In the genomic region with DNA sequence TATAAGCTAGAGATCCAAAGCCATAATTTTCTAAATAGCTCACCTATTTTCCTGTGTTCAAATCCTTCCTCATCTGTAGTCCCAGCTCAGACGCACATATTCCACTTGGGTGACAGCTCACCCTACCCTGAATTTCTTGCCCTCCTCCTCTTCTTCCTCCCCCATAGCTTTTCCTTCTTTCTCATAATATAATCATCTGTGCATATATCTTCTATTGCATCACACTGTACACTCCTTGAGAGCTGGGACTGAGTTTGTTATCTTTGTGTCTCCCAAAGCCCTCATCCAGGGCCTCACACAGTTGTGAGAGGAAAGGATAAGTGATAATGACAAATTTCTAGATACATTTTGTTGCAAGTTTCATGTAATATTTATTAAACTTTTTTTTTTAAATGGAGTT, we compare ENCODE assay signal across 26 cellular contexts. TPM values are rescaled to one million over a fixed set of nuclear protein-coding genes. Genes with fewer than 3 reads are reported as not detected.
DNase-seq lines count a peak whose midpoint lies in the region; ATAC-seq, FAIRE-seq and TF ChIP-seq lines count a peak whose summit lies in the region.
"Had no signal": no experiment of that assay in that cellular context is flagged by ENCODE, and none has a peak within 500 bp of the region (broad histone marks: within the 10 kb centered on the region; RNA-seq: fewer than 3 reads in every experiment).

No MANE protein-coding gene starts in this region.

- no peak overlapping the region for H3K4me3 ChIP-seq in Panc1 (ENCODE audit: low read depth in 2 of 2, low read length in 2 of 2)
- H3K4me3 ChIP-seq in epithelial cell of esophagus (ENCODE audit: low read length) = no peak overlapping the region
- no peak overlapping the region for H3K4me3 ChIP-seq in smooth muscle cell
- H3K4me3 ChIP-seq: esophagus squamous epithelium, GM23338, MG63 had no signal

- BruUV-seq in Panc1 (replicated peaks; lab: Mats Ljungman, UMichigan) = no TSS peak

- no peak overlapping the region for H3K4me3 Mint-ChIP-seq in activated CD8-positive, alpha-beta memory T cell treated with anti-CD3 and anti-CD28 coated beads, Interleukin-2, amount 10 ng/mL, durations not matched to agents 7 days and 5 days
- H3K4me3 Mint-ChIP-seq: activated naive CD4-positive, alpha-beta T cell treated with anti-CD3 and anti-CD28 coated beads for 36 hours; CD8-positive, alpha-beta memory T cell; GM23338; T-cell had no signal

- no peak overlapping the region for H3K27ac Mint-ChIP-seq in activated CD8-positive, alpha-beta memory T cell treated with anti-CD3 and anti-CD28 coated beads, Interleukin-2, amount 10 ng/mL, durations not matched to agents 7 days and 5 days
- H3K27ac Mint-ChIP-seq: activated naive CD4-positive, alpha-beta T cell treated with anti-CD3 and anti-CD28 coated beads for 36 hours; CD8-positive, alpha-beta memory T cell; GM23338; T-cell had no signal

- WGBS in smooth muscle cell (ENCODE audit: low lambda C conversion rate) = 27% methylated on average over 1 of the region's 1 CpG

- H3K4me2 ChIP-seq in smooth muscle cell = no peak overlapping the region
- H3K4me2 ChIP-seq: GM23338 had no signal

- H3K27ac ChIP-seq in Panc1 (ENCODE audit: low read length) = peak overlapping the region; percentile 19; the same call in 1 of the 2 replicates
- H3K27ac ChIP-seq in smooth muscle cell (ENCODE audit: low read depth) = peak overlapping the region; percentile 61

- CTCF ChIA-PET in Panc1 (lab: Charles Lee) = no interaction called here
- CTCF ChIA-PET in activated CD8-positive, alpha-beta memory T cell treated with anti-CD3 and anti-CD28 coated beads, Interleukin-2, amount 10 ng/mL, durations not matched to agents 7 days and 5 days (lab: Charles Lee) = no interaction called here

- no peak overlapping the region for H3K9ac ChIP-seq in smooth muscle cell (ENCODE audit: low read depth)

- H3K27me3 Mint-ChIP-seq in activated CD8-positive, alpha-beta memory T cell treated with anti-CD3 and anti-CD28 coated beads, Interleukin-2, amount 10 ng/mL, durations not matched to agents 7 days and 5 days = no peaks in the 10 kb centered on the region
- H3K27me3 Mint-ChIP-seq: CD8-positive, alpha-beta memory T cell had no signal

- FAIRE-seq in H54 (lab: Jason Lieb, UNC) = peak; percentile 55
- FAIRE-seq: small intestine, TTC549 had no signal

- ATAC-seq in Panc1 (no peak), GM21619 (IDR thresholded peaks at IDR 0.05; ENCODE audit: unreplicated experiment) (no peak)
- ATAC-seq in activated CD8-positive, alpha-beta memory T cell treated with anti-CD3 and anti-CD28 coated beads, Interleukin-2, amount 10 ng/mL, durations not matched to agents 7 days and 5 days = no peak
- ATAC-seq: GM23338, T-cell had no signal

- H3F3A ChIP-seq in smooth muscle cell (ENCODE audit: low read depth) = peaks cover 31% of the 10 kb centered on the region

- H3K4me1 ChIP-seq in Panc1 (ENCODE audit: control insufficient read depth, insufficient read depth, low read length) = peaks cover 29% of the 10 kb centered on the region
- H3K4me1 ChIP-seq in smooth muscle cell (ENCODE audit: low read depth) = peaks cover 24% of the 10 kb centered on the region

- no peaks in the 10 kb centered on the region for H3K36me3 Mint-ChIP-seq in activated CD8-positive, alpha-beta memory T cell treated with anti-CD3 and anti-CD28 coated beads, Interleukin-2, amount 10 ng/mL, durations not matched to agents 7 days and 5 days
- H3K36me3 Mint-ChIP-seq: T-cell had no signal

- H3K27me3 ChIP-seq in Panc1 (ENCODE audit: control insufficient read depth, insufficient read depth, low read length) (no peaks in the 10 kb centered on the region), smooth muscle cell (ENCODE audit: low read depth) (no peaks in the 10 kb centered on the region)
- H3K27me3 ChIP-seq: esophagus squamous epithelium, MG63 had no signal

- POLR2A ChIA-PET in Panc1 (lab: Charles Lee) = no interaction called here

- DNase-seq in H54 (ENCODE audit: insufficient read length, low spot score) (no peak), Panc1 (ENCODE audit: low read depth, low spot score) (no peak), epithelial cell of esophagus (ENCODE audit: low read depth) (peak; percentile 25), smooth muscle cell (lab: John Stamatoyannopoulos, UW; ENCODE audit: unreplicated experiment) (no peak), COLO829 (ENCODE audit: low spot score) (no peak)
- no peak for DNase-seq in activated CD8-positive, alpha-beta memory T cell treated with anti-CD3 and anti-CD28 coated beads, Interleukin-2, amount 10 ng/mL, durations not matched to agents 7 days and 5 days
- DNase-seq: activated naive CD4-positive, alpha-beta T cell treated with anti-CD3 and anti-CD28 coated beads for 36 hours; activated T-cell treated with anti-CD3 and anti-CD28 coated beads, Interleukin-2, amount 50 U/mL, for 48 hours; CD8-positive, alpha-beta memory T cell; cerebellar nuclear complex; DND-41; effector CD8-positive, alpha-beta T cell; esophagus squamous epithelium; mammary epithelial cell; MG63; NCI-H187 treated with DMSO at 0.1 percent for 48 hours; NCI-H2227 treated with DMSO at 0.1 percent for 48 hours; NCI-H748 treated with DMSO at 0.1 percent for 48 hours; SHP77; small intestine; stimulated activated CD4-positive, alpha-beta T cell treated with anti-CD3 and anti-CD28 coated beads, Interleukin-2, amount 100 ng/mL, for 48 hours; stimulated activated naive CD4-positive, alpha-beta T cell; T-cell had no signal

- TF ChIP-seq CTCF in Panc1 (IDR thresholded peaks at IDR 0.05) (no peak), epithelial cell of esophagus (IDR thresholded peaks at IDR 0.05; ENCODE audit: insufficient read depth, low read depth, low read length, missing control alignments) (no peak), smooth muscle cell (IDR thresholded peaks at IDR 0.05; ENCODE audit: borderline replicate concordance, insufficient read depth, poor library complexity, severe bottlenecking) (no peak)

- H2AFZ ChIP-seq in smooth muscle cell (ENCODE audit: low read depth) = peak overlapping the region; percentile 11
- H2AFZ ChIP-seq: GM23338 had no signal

- no peaks in the 10 kb centered on the region for H4K20me1 ChIP-seq in smooth muscle cell (ENCODE audit: low read depth)

- in situ Hi-C loops in Panc1 (cut with HindIII; ENCODE audit: low pct_unique_long_range_greater_than_20kb, low sequenced_read_pairs) = no loop called here

- H3K79me2 ChIP-seq in smooth muscle cell (ENCODE audit: low read depth) = no peaks in the 10 kb centered on the region

- no peaks in the 10 kb centered on the region for H3K36me3 ChIP-seq in Panc1 (ENCODE audit: control insufficient read depth, insufficient read depth, low read length)
- H3K36me3 ChIP-seq in smooth muscle cell (ENCODE audit: low read depth) = no peaks in the 10 kb centered on the region
- H3K36me3 ChIP-seq: esophagus squamous epithelium, MG63 had no signal

- H3K9me3 Mint-ChIP-seq in activated CD8-positive, alpha-beta memory T cell treated with anti-CD3 and anti-CD28 coated beads, Interleukin-2, amount 10 ng/mL, durations not matched to agents 7 days and 5 days (ENCODE audit: low read depth) = no peaks in the 10 kb centered on the region
- H3K9me3 Mint-ChIP-seq: activated naive CD4-positive, alpha-beta T cell treated with anti-CD3 and anti-CD28 coated beads for 36 hours; CD8-positive, alpha-beta memory T cell; GM23338; T-cell had no signal

- intact Hi-C loops in Panc1 (cut with micrococcal nuclease; ENCODE audit: unreplicated experiment) = loop anchor here (5.0 kb wide), 1 partner anchor 54 kb away; a partner anchor contains a TSS

- H3K9me3 ChIP-seq in Panc1 (ENCODE audit: control insufficient read depth, insufficient read depth, low read depth, low read length) (no peaks in the 10 kb centered on the region), smooth muscle cell (replicated peaks; ENCODE audit: low read depth) (no peaks in the 10 kb centered on the region)
- H3K9me3 ChIP-seq: esophagus squamous epithelium, MG63 had no signal

- no peaks in the 10 kb centered on the region for H3K4me1 Mint-ChIP-seq in activated CD8-positive, alpha-beta memory T cell treated with anti-CD3 and anti-CD28 coated beads, Interleukin-2, amount 10 ng/mL, durations not matched to agents 7 days and 5 days
- H3K4me1 Mint-ChIP-seq: CD8-positive, alpha-beta memory T cell; GM23338; T-cell had no signal

- no peak for TF ChIP-seq POLR2A in H54 (IDR thresholded peaks at IDR 0.05; ENCODE audit: low read depth, low read length)

RNA-seq across cellular contexts. Expression of a gene that starts 55.9 kb away (rescaled TPM):
- total RNA-seq in Panc1 (2021; ENCODE audit: unreplicated experiment) = 513 TPM
- 447 TPM for polyA plus RNA-seq in Panc1 (2012; ENCODE audit: insufficient read length)
- 246 and 295 TPM in 2 replicates for total RNA-seq in smooth muscle cell
- polyA plus RNA-seq in smooth muscle cell = 335 and 371 TPM in 2 replicates
- total RNA-seq in activated CD8-positive, alpha-beta memory T cell treated with anti-CD3 and anti-CD28 coated beads, Interleukin-2, amount 10 ng/mL, durations not matched to agents 7 days and 5 days = 10 to 100 TPM; 71.6 to 88.0 TPM
